8 cellular contexts compared by ENCODE assay signal in the genomic region with DNA sequence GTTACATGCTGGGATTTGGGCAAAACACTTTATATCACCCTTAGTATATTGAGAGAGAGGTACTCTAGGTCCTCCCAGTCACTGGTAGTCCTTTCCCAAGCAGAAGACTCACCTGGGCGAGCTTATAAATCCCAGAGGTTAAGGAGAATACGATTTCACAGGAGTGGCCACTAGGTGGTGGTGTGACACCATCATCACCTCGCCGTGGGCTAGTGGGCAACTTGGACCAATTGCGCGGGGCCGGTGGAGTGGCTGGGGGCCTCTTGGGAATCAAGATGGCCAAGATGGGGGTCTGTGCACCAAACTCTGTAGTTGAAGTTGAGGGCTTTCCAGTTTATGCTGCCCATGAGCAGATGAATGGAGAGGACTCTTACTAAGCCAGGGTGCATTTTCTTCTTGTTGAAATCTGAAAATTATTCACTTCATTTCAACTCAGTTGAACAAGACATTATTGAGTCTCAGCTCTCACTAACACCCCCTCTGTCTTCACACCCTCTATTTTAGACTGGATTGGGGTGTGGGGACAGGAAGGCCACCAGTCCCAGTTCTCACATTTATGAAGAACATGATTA.
A peak's percentile ranks its signal among the peaks of the same experiment; 100 is the strongest.
DNase-seq lines count a peak whose midpoint lies in the region; ATAC-seq and TF ChIP-seq lines count a peak whose summit lies in the region.

No MANE protein-coding gene starts in this region.

- H3K4me3 ChIP-seq in AG09309 (ENCODE audit: control insufficient read depth, low read depth, low read length), result no peak overlapping the region
- no peak overlapping the region for H3K4me3 ChIP-seq in GM12875 (ENCODE audit: low read depth, low read length)
- H3K4me3 ChIP-seq in astrocyte of the spinal cord (ENCODE audit: low read depth, low read length), result no peak overlapping the region

- in situ Hi-C loops in astrocyte of the spinal cord (cut with HindIII; ENCODE audit: low sequenced_read_pairs), result no loop called here

- DNase-seq in AG09309 (ENCODE audit: low read depth), result no peak
- DNase-seq in NCI-H748 treated with DMSO at 0.1 percent for 48 hours (lab: John Stamatoyannopoulos, UW), result peak; percentile 29
- DNase-seq in astrocyte of the spinal cord (ENCODE audit: low read depth, low spot score), result peak; percentile 2
- DNase-seq in inferior parietal cortex (ENCODE audit: extremely low spot score), result peak; percentile 65
- peak; percentile 2 for DNase-seq in stimulated activated CD8-positive, alpha-beta memory T cell treated with anti-CD3 and anti-CD28 coated beads, Interleukin-12 subunit alpha, Interleukin-12 subunit beta, amount 100 ng/mL, for 24 hours (ENCODE audit: extremely low read depth)
- DNase-seq in NCI-H2029 (lab: John Stamatoyannopoulos, UW), result no peak

- ATAC-seq in GM18858 (IDR thresholded peaks at IDR 0.05; ENCODE audit: unreplicated experiment), result no peak

- peak; percentile 56 for TF ChIP-seq CTCF in AG09309 (IDR thresholded peaks at IDR 0.05; ENCODE audit: control insufficient read depth, insufficient read depth, low read depth, low read length, missing control alignments)
- peak; percentile 55 for TF ChIP-seq CTCF in GM12875 (IDR thresholded peaks at IDR 0.05; ENCODE audit: borderline replicate concordance, insufficient read depth, low read depth, low read length)
- peak; percentile 43 for TF ChIP-seq CTCF in astrocyte of the spinal cord (IDR thresholded peaks at IDR 0.05; ENCODE audit: low read depth, low read length)

Comparison
In these comparisons a context has a peak if more than half of its experiments do, and no peak if none do; other contexts are left out.
1. DNase-seq: peak in NCI-H748 treated with DMSO at 0.1 percent for 48 hours (single experiment), astrocyte of the spinal cord (single experiment), inferior parietal cortex (single experiment) and stimulated activated CD8-positive, alpha-beta memory T cell treated with anti-CD3 and anti-CD28 coated beads, Interleukin-12 subunit alpha, Interleukin-12 subunit beta, amount 100 ng/mL, for 24 hours (single experiment); none in AG09309 (single experiment) and NCI-H2029 (single experiment).
2. Peak in every context shown above with its lines, with median percentiles within 50 percentile points of each other: CTCF ChIP-seq.